Comparison of ENCODE assay signal across 9 cellular contexts in genomic region chr12:22856120-22856699, GRCh38.
DNase-seq lines count a peak whose midpoint lies in the region; ATAC-seq and TF ChIP-seq lines count a peak whose summit lies in the region.
"Had no signal": no experiment of that assay in that cellular context is flagged by ENCODE, and none has a peak within 500 bp of the region (broad histone marks: within the 10 kb centered on the region; RNA-seq: fewer than 3 reads in every experiment).

No MANE protein-coding gene starts in this region.

- H3K36me3 Mint-ChIP-seq in activated CD4-positive, alpha-beta T cell treated with anti-CD3 and anti-CD28 coated beads, Interleukin-2, amount 10 ng/mL, durations not matched to agents 7 days and 5 days (ENCODE audit: low read depth) = no peaks in the 10 kb centered on the region
- H3K36me3 Mint-ChIP-seq in T-cell = no peaks in the 10 kb centered on the region

- no peaks in the 10 kb centered on the region for H3K4me1 Mint-ChIP-seq in activated CD4-positive, alpha-beta T cell treated with anti-CD3 and anti-CD28 coated beads, Interleukin-2, amount 10 ng/mL, durations not matched to agents 7 days and 5 days
- H3K4me1 Mint-ChIP-seq in T-cell = no peaks in the 10 kb centered on the region

- H3K36me3 ChIP-seq in ascending aorta = no peaks in the 10 kb centered on the region
- H3K36me3 ChIP-seq: BLaER1 treated with 17β-estradiol and CSF1 and Interleukin-3, amounts not matched to agents 10 nM and 100 nM had no signal

- peak; percentile 32 to 76 (median 60) for TF ChIP-seq CTCF in ascending aorta (IDR thresholded peaks at IDR 0.05)

- no peaks in the 10 kb centered on the region for H3K9me3 Mint-ChIP-seq in activated CD4-positive, alpha-beta T cell treated with anti-CD3 and anti-CD28 coated beads, Interleukin-2, amount 10 ng/mL, durations not matched to agents 7 days and 5 days
- no peaks in the 10 kb centered on the region for H3K9me3 Mint-ChIP-seq in T-cell

- H3K9me3 ChIP-seq in ascending aorta = no peaks in the 10 kb centered on the region

- H3K27ac ChIP-seq in ascending aorta = no peak overlapping the region
- H3K27ac ChIP-seq: BLaER1 treated with 17β-estradiol and CSF1 and Interleukin-3, amounts not matched to agents 10 nM and 100 nM had no signal

- ATAC-seq in T-cell (replicated peaks in 1 of 4) (no peak), HG03571 (IDR thresholded peaks at IDR 0.05; ENCODE audit: unreplicated experiment) (no peak)

- CTCF ChIA-PET in activated CD4-positive, alpha-beta T cell treated with anti-CD3 and anti-CD28 coated beads, Interleukin-2, amount 10 ng/mL, durations not matched to agents 7 days and 5 days (lab: Charles Lee) = interaction anchor here (0.8 to 1.5 kb wide), 2 partner anchors 15 to 16 kb away, joined by 3 to 4 read pairs; no protein-coding TSS in a partner anchor
- CTCF ChIA-PET in T-cell (lab: Charles Lee) = no interaction called here

- H3K27me3 ChIP-seq in ascending aorta = no peaks in the 10 kb centered on the region
- H3K27me3 ChIP-seq: BLaER1 treated with 17β-estradiol and CSF1 and Interleukin-3, amounts not matched to agents 10 nM and 100 nM had no signal

- H3K4me3 ChIP-seq in ascending aorta = no peak overlapping the region
- H3K4me3 ChIP-seq: BLaER1 treated with 17β-estradiol and CSF1 and Interleukin-3, amounts not matched to agents 10 nM and 100 nM had no signal

- H3K27ac Mint-ChIP-seq in activated CD4-positive, alpha-beta T cell treated with anti-CD3 and anti-CD28 coated beads, Interleukin-2, amount 10 ng/mL, durations not matched to agents 7 days and 5 days = no peak overlapping the region
- no peak overlapping the region for H3K27ac Mint-ChIP-seq in T-cell

- no peak overlapping the region for H3K4me3 Mint-ChIP-seq in activated CD4-positive, alpha-beta T cell treated with anti-CD3 and anti-CD28 coated beads, Interleukin-2, amount 10 ng/mL, durations not matched to agents 7 days and 5 days
- H3K4me3 Mint-ChIP-seq in T-cell = no peak overlapping the region

- no peaks in the 10 kb centered on the region for H3K27me3 Mint-ChIP-seq in activated CD4-positive, alpha-beta T cell treated with anti-CD3 and anti-CD28 coated beads, Interleukin-2, amount 10 ng/mL, durations not matched to agents 7 days and 5 days
- H3K27me3 Mint-ChIP-seq in T-cell = peaks cover 6 to 14% of the 10 kb centered on the region in 2 donors

- POLR2A ChIA-PET in activated CD4-positive, alpha-beta T cell treated with anti-CD3 and anti-CD28 coated beads, Interleukin-2, amount 10 ng/mL, durations not matched to agents 7 days and 5 days (lab: Charles Lee) = no interaction called here
- POLR2A ChIA-PET in T-cell (lab: Charles Lee) = no interaction called here

- intact Hi-C loops in ascending aorta (cut with DNase I) = loop anchor here (5.0 kb wide), 2 partner anchors 144 to 346 kb away; no protein-coding TSS in a partner anchor

- H3K4me1 ChIP-seq in ascending aorta = no peaks in the 10 kb centered on the region
- H3K4me1 ChIP-seq: BLaER1 treated with 17β-estradiol and CSF1 and Interleukin-3, amounts not matched to agents 10 nM and 100 nM had no signal

- DNase-seq in NCI-H1092 treated with DMSO at 0.1 percent for 48 hours (lab: John Stamatoyannopoulos, UW) = peak; percentile 52
- DNase-seq in NCI-H1092 (lab: John Stamatoyannopoulos, UW) = no peak
- peak; percentile 32 for DNase-seq in NCI-H146 (lab: John Stamatoyannopoulos, UW)
- DNase-seq in ascending aorta (ENCODE audit: low spot score in 2 of 2) = no peak
- peak; percentile 42 for DNase-seq in kidney tubule cell (ENCODE audit: low spot score)
- no peak for DNase-seq in activated CD4-positive, alpha-beta T cell treated with anti-CD3 and anti-CD28 coated beads, Interleukin-2, amount 10 ng/mL, durations not matched to agents 7 days and 5 days
- DNase-seq in T-cell = no peak

Comparison
In these comparisons a context has a peak if more than half of its experiments do, and no peak if none do; other contexts are left out.
1. DNase-seq: peak in NCI-H1092 treated with DMSO at 0.1 percent for 48 hours (single experiment), NCI-H146 (single experiment) and kidney tubule cell (single experiment); none in NCI-H1092 (single experiment), ascending aorta (0 of 2), activated CD4-positive, alpha-beta T cell treated with anti-CD3 and anti-CD28 coated beads, Interleukin-2, amount 10 ng/mL, durations not matched to agents 7 days and 5 days (single experiment) and T-cell (0 of 34).